In genomic region chr2:54557211-54557600, GRCh38 we compare ENCODE assay signal across 8 cellular contexts.
DNase-seq lines count a peak whose midpoint lies in the region; ATAC-seq and TF ChIP-seq lines count a peak whose summit lies in the region.

No MANE protein-coding gene starts in this region.

- intact Hi-C loops in PC-9 (cut with micrococcal nuclease; ENCODE audit: unreplicated experiment): no loop called here

- DNase-seq in DND-41: no peak
- DNase-seq in PC-9: no peak
- DNase-seq in epithelial cell of esophagus (ENCODE audit: low read depth): no peak
- no peak for DNase-seq in osteocyte (ENCODE audit: extremely low spot score, unreplicated experiment)
- no peak for DNase-seq in ureter (ENCODE audit: low spot score)
- no peak for DNase-seq in NCI-H748 (lab: John Stamatoyannopoulos, UW; ENCODE audit: unreplicated experiment)

- H3K9ac ChIP-seq in DND-41 (ENCODE audit: low read depth, low read length): peak overlapping the region; percentile 74; the same call in 1 of the 2 replicates

- ATAC-seq in DND-41 (ENCODE audit: insufficient read depth, low read depth): no peak
- ATAC-seq in HG03457 (IDR thresholded peaks at IDR 0.05; ENCODE audit: unreplicated experiment): no peak
- ATAC-seq in GM21529 (IDR thresholded peaks at IDR 0.05; ENCODE audit: unreplicated experiment): no peak

- H4K20me1 ChIP-seq in DND-41 (ENCODE audit: insufficient read depth, low read length): no peaks in the 10 kb centered on the region
- no peaks in the 10 kb centered on the region for H4K20me1 ChIP-seq in PC-9 (ENCODE audit: insufficient read depth)

- H2AFZ ChIP-seq in DND-41 (ENCODE audit: low read depth, low read length) (no peak overlapping the region), PC-9 (peak overlapping the region; percentile 80)

- H3K36me3 ChIP-seq in DND-41 (ENCODE audit: insufficient read depth, low read length) (no peaks in the 10 kb centered on the region), PC-9 (ENCODE audit: low read depth) (no peaks in the 10 kb centered on the region)

- TF ChIP-seq CTCF in DND-41 (IDR thresholded peaks at IDR 0.05; ENCODE audit: borderline replicate concordance, extremely low read depth, low read length, poor library complexity, severe bottlenecking) (no peak), PC-9 (conservative IDR thresholded peaks at IDR 0.05) (no peak), epithelial cell of esophagus (IDR thresholded peaks at IDR 0.05; ENCODE audit: insufficient read depth, low read depth, low read length, missing control alignments) (no peak), osteocyte (IDR thresholded peaks at IDR 0.05) (no peak)

- CTCF ChIA-PET in PC-9 (lab: Charles Lee): interaction anchor here (0.7 kb wide), 1 partner anchor 33 kb away, joined by 6 read pairs; no protein-coding TSS in a partner anchor

- H3K27ac ChIP-seq in DND-41 (ENCODE audit: low read length) (no peak overlapping the region), PC-9 (peak overlapping the region; percentile 95)

- TSS peak; percentile 22 for BruUV-seq in PC-9 (replicated peaks; lab: Mats Ljungman, UMichigan)

- peaks cover 37% of the 10 kb centered on the region for H3K4me1 ChIP-seq in DND-41 (ENCODE audit: insufficient read depth, low read length)
- H3K4me1 ChIP-seq in PC-9 (replicated peaks; ENCODE audit: insufficient read depth): peaks cover 42% of the 10 kb centered on the region

- POLR2A ChIA-PET in PC-9 (lab: Charles Lee; ENCODE audit: unreplicated experiment): no interaction called here

- H3K27me3 Mint-ChIP-seq in osteocyte (ENCODE audit: unreplicated experiment): no peaks in the 10 kb centered on the region

- H3K4me2 ChIP-seq in DND-41 (ENCODE audit: insufficient read depth, low read length): 0 out of 2 replicates have a peak overlapping the region, but pooled peaks have one; percentile 73
- peak overlapping the region; percentile 91 for H3K4me2 ChIP-seq in PC-9

- H3K4me3 ChIP-seq in DND-41 (ENCODE audit: low read depth in 1 of 2, low read length in 2 of 2) (peak overlapping the region in 1 of 2 experiments; percentile 84; a peak in 1 of 4 replicates), PC-9 (peak overlapping the region; percentile 90), epithelial cell of esophagus (ENCODE audit: low read length) (peak overlapping the region; percentile 97)

- peaks cover 50% of the 10 kb centered on the region for H3F3A ChIP-seq in PC-9 (ENCODE audit: insufficient read depth, low read depth)

- H3K79me2 ChIP-seq in DND-41 (ENCODE audit: insufficient read depth, low read length): peaks cover 31% of the 10 kb centered on the region
- H3K79me2 ChIP-seq in PC-9 (ENCODE audit: low read depth): peaks cover 55% of the 10 kb centered on the region

- H3K4me1 Mint-ChIP-seq in osteocyte (ENCODE audit: unreplicated experiment): peaks cover 63% of the 10 kb centered on the region

- H3K27ac Mint-ChIP-seq in osteocyte (ENCODE audit: unreplicated experiment): peak overlapping the region; percentile 92

- no peaks in the 10 kb centered on the region for H3K27me3 ChIP-seq in DND-41 (ENCODE audit: insufficient read depth, low read length, poor library complexity)
- no peaks in the 10 kb centered on the region for H3K27me3 ChIP-seq in PC-9 (ENCODE audit: insufficient read depth, low read depth)

- no peaks in the 10 kb centered on the region for H3K9me3 Mint-ChIP-seq in osteocyte (ENCODE audit: unreplicated experiment)

- H3K9me2 ChIP-seq in PC-9 (ENCODE audit: insufficient read depth): no peaks in the 10 kb centered on the region

- peak overlapping the region; percentile 73 for H3K4me3 Mint-ChIP-seq in osteocyte (ENCODE audit: unreplicated experiment)

- H3K9me3 ChIP-seq in DND-41 (ENCODE audit: insufficient read depth, low read length, severe bottlenecking): no peaks in the 10 kb centered on the region
- no peaks in the 10 kb centered on the region for H3K9me3 ChIP-seq in PC-9 (ENCODE audit: insufficient read depth, low read depth)

- H3K36me3 Mint-ChIP-seq in osteocyte (ENCODE audit: unreplicated experiment): no peaks in the 10 kb centered on the region
